ENCODE assay signal across 8 cellular contexts in genomic region chr17:75288359-75288758, GRCh38. TPM values are rescaled to one million over a fixed set of nuclear protein-coding genes. Genes with fewer than 3 reads are reported as not detected.
DNase-seq lines count a peak whose midpoint lies in the region; ATAC-seq, FAIRE-seq and TF ChIP-seq lines count a peak whose summit lies in the region.

No MANE protein-coding gene starts in this region.

- H3K9ac ChIP-seq in OCI-LY1 (ENCODE audit: low read length) (peak overlapping the region; percentile 69), H1 (replicated peaks in 1 of 4; ENCODE audit: extremely low read depth in 1 of 4, low read depth in 3 of 4, low read length in 3 of 4) (no peak overlapping the region; a peak in 1 of 7 replicates)

- H3K9me3 Mint-ChIP-seq in CD8-positive, alpha-beta T cell = no peaks in the 10 kb centered on the region

- 66% methylated on average over 2 of the region's 2 CpGs; no CpG with 5 or more reads in 1 of the 2 experiments for WGBS in H1 (ENCODE audit: extremely low coverage in 1 of 2, insufficient coverage in 1 of 2, insufficient read length in 1 of 2, insufficient replicate concordance in 2 of 2, low coverage in 1 of 2, low lambda C conversion rate in 2 of 2, missing lambda C conversion rate in 1 of 2), 2 experiments

- TF ChIP-seq CTCF in CD8-positive, alpha-beta T cell (IDR thresholded peaks at IDR 0.05) = no peak
- TF ChIP-seq CTCF in OCI-LY1 (IDR thresholded peaks at IDR 0.05; ENCODE audit: low read length) = no peak
- no peak for TF ChIP-seq CTCF in H1 (IDR thresholded peaks at IDR 0.05; ENCODE audit: control extremely low read depth in 1 of 3, insufficient read depth in 1 of 3, low read depth in 1 of 3, low read length in 3 of 3)
- no peak for TF ChIP-seq CTCF in osteoblast (IDR thresholded peaks at IDR 0.05; ENCODE audit: extremely low read depth, low read depth, low read length)

- H2AK5ac ChIP-seq in H1 (ENCODE audit: low read depth, low read length) = no peak overlapping the region

- no peak overlapping the region for H2BK12ac ChIP-seq in H1 (ENCODE audit: low read depth, low read length)

- TF ChIP-seq RAD21 in H1 (IDR thresholded peaks at IDR 0.05 in 1 of 2, conservative IDR thresholded peaks at IDR 0.05 in 1 of 2; ENCODE audit: low read depth in 2 of 2, low read length in 2 of 2) = no peak

- H2BK20ac ChIP-seq in H1 (ENCODE audit: low read length) = no peak overlapping the region

- TF ChIP-seq POLR2A in H1 (IDR thresholded peaks at IDR 0.05; ENCODE audit: control extremely low read depth in 1 of 2, low read depth in 2 of 2, low read length in 2 of 2) = no peak

- peak overlapping the region; percentile 97 for H3K27ac ChIP-seq in CD8-positive, alpha-beta T cell (ENCODE audit: low read depth, low read length)
- H3K27ac ChIP-seq in OCI-LY1 (ENCODE audit: low read depth, low read length, poor library complexity, severe bottlenecking) (peak overlapping the region; percentile 73), H1 (ENCODE audit: low read depth, low read length) (no peak overlapping the region), osteoblast (ENCODE audit: low read depth, low read length) (no peak overlapping the region)

- H4K8ac ChIP-seq in H1 (ENCODE audit: extremely low read depth, insufficient read depth, low read length) = no peak overlapping the region

- intact Hi-C loops in CD8-positive, alpha-beta T cell (cut with DNase I, micrococcal nuclease) = loop anchor here (2.0 to 5.0 kb wide), 3 partner anchors 228 to 379 kb away; partner anchors contain the start of genes LLGL2 (in 1 of the 2), RECQL5 (in 1 of the 2), SAP30BP (in 1 of the 2) and TSEN54 (in 1 of the 2)

- H3K14ac ChIP-seq in H1 (ENCODE audit: insufficient read length) = no peak overlapping the region

- no peak overlapping the region for H4K91ac ChIP-seq in H1 (replicated peaks; ENCODE audit: insufficient read length, low read length)

- peaks cover 16% of the 10 kb centered on the region for H3K4me1 ChIP-seq in CD8-positive, alpha-beta T cell (ENCODE audit: insufficient read depth, low read length)
- H3K4me1 ChIP-seq in OCI-LY1 (ENCODE audit: insufficient read depth, low read length, severe bottlenecking) = peaks cover 26% of the 10 kb centered on the region
- H3K4me1 ChIP-seq in H1 (replicated peaks in 1 of 4; ENCODE audit: control insufficient read depth in 3 of 4, insufficient read depth in 4 of 4, low read length in 3 of 4) = no peaks in the 10 kb centered on the region; a peak in 3 of 7 replicates
- no peaks in the 10 kb centered on the region for H3K4me1 ChIP-seq in osteoblast (ENCODE audit: insufficient read depth, low read length)

- peak overlapping the region; percentile 100 for H3K27ac Mint-ChIP-seq in CD8-positive, alpha-beta T cell

- H4K5ac ChIP-seq in H1 (ENCODE audit: insufficient read length, low read depth, low read length) = no peak overlapping the region

- no peak overlapping the region for H3K18ac ChIP-seq in H1 (ENCODE audit: extremely low read depth, low read length)

- peak overlapping the region; percentile 97 for H3K4me3 Mint-ChIP-seq in CD8-positive, alpha-beta T cell

- no peaks in the 10 kb centered on the region for H3F3A ChIP-seq in OCI-LY1 (ENCODE audit: insufficient read depth, low read length)

- no peak overlapping the region for H2AFZ ChIP-seq in OCI-LY1 (ENCODE audit: low read length)
- H2AFZ ChIP-seq in H1 (ENCODE audit: low read length) = no peak overlapping the region
- H2AFZ ChIP-seq in osteoblast (ENCODE audit: low read length) = no peak overlapping the region

- peak overlapping the region; percentile 77 for H3K4me3 ChIP-seq in CD8-positive, alpha-beta T cell (ENCODE audit: low read depth, low read length)
- H3K4me3 ChIP-seq in OCI-LY1 (ENCODE audit: low read depth, low read length, poor library complexity, severe bottlenecking) (peak overlapping the region; percentile 71), H1 (ENCODE audit: extremely low read depth in 1 of 4, insufficient read depth in 2 of 4, low read depth in 3 of 4, low read length in 4 of 4) (peak overlapping the region; percentile 77 to 94 (median 82); a peak in 6 of 8 replicates), osteoblast (ENCODE audit: insufficient read depth, low read length) (peak overlapping the region; percentile 84)

- no peak for ATAC-seq in CD8-positive, alpha-beta T cell

- no peak overlapping the region for H2BK15ac ChIP-seq in H1 (ENCODE audit: low read length)

- CTCF ChIA-PET in CD8-positive, alpha-beta T cell (lab: Charles Lee) = interaction anchor here (1.1 to 2.9 kb wide), 6 partner anchors 15 to 174 kb away, joined by 4 to 13 read pairs (median 8); partner anchors contain the start of gene GRB2
- CTCF ChIA-PET in H1 (lab: Charles Lee; ENCODE audit: partially characterized antibody) = interaction anchor here (0.9 to 1.7 kb wide), 9 partner anchors 10 to 228 kb away, joined by 3 to 9 read pairs (median 4); partner anchors contain the start of genes GGA3, MRPS7 and TSEN54

- no peak overlapping the region for H3K4ac ChIP-seq in H1 (replicated peaks; ENCODE audit: insufficient read length, low read depth, low read length)

- POLR2A ChIA-PET in CD8-positive, alpha-beta T cell (lab: Charles Lee) = interaction anchor here (0.9 to 3.7 kb wide), 10 partner anchors 8 to 379 kb away, joined by 3 to 70 read pairs (median 6); partner anchors contain the start of genes GGA3, GRB2, JPT1 and MIF4GD
- POLR2A ChIA-PET in H1 (lab: Charles Lee; ENCODE audit: partially characterized antibody) = interaction anchor here (1.1 to 2.4 kb wide), 5 partner anchors 10 to 105 kb away, joined by 3 to 12 read pairs (median 11); partner anchors contain the start of genes GGA3 and MRPS7

- peaks cover 31% of the 10 kb centered on the region for H3K36me3 Mint-ChIP-seq in CD8-positive, alpha-beta T cell

- no peak overlapping the region for H2BK5ac ChIP-seq in H1 (ENCODE audit: low read depth, low read length)

- TF ChIP-seq EP300 in H1 (IDR thresholded peaks at IDR 0.05; ENCODE audit: borderline replicate concordance in 1 of 2, low read depth in 2 of 2, low read length in 2 of 2) = no peak

- no peak for DNase-seq in CD8-positive, alpha-beta T cell
- DNase-seq in H1 (ENCODE audit: low read depth in 1 of 2, low spot score in 2 of 2) (no peak), osteoblast (ENCODE audit: insufficient read length, low spot score, missing footprints) (peak; percentile 73), AG08396 (ENCODE audit: low spot score) (no peak), nucleus accumbens (lab: John Stamatoyannopoulos, UW) (no peak), UCSD-AML1 (lab: John Stamatoyannopoulos, UW; ENCODE audit: unreplicated experiment) (no peak), NCI-H1105 (lab: John Stamatoyannopoulos, UW) (no peak)

- no peaks in the 10 kb centered on the region for H3K27me3 Mint-ChIP-seq in CD8-positive, alpha-beta T cell (ENCODE audit: low read depth)

- H3K23ac ChIP-seq in H1 (ENCODE audit: insufficient read length) = no peak overlapping the region

- peak overlapping the region; percentile 63 for H3K4me2 ChIP-seq in OCI-LY1 (ENCODE audit: low read length)
- H3K4me2 ChIP-seq in H1 (ENCODE audit: insufficient read depth in 1 of 2, low read depth in 2 of 2, low read length in 2 of 2) = peak overlapping the region; percentile 64 to 80
- H3K4me2 ChIP-seq in osteoblast (ENCODE audit: insufficient read depth, low read length) = peak overlapping the region; percentile 100

- FAIRE-seq in H1 (lab: Jason Lieb, UNC) = no peak

- H3K23me2 ChIP-seq in H1 (ENCODE audit: low read depth, low read length) = peaks cover 4% of the 10 kb centered on the region; the same call in 1 of the 2 replicates

- H3K79me1 ChIP-seq in H1 (ENCODE audit: low read depth, low read length) = no peaks in the 10 kb centered on the region; the same call in 1 of the 2 replicates

- no peaks in the 10 kb centered on the region for H4K20me1 ChIP-seq in OCI-LY1 (ENCODE audit: insufficient read depth, low read length)
- H4K20me1 ChIP-seq in H1 (replicated peaks in 1 of 2; ENCODE audit: control insufficient read depth in 1 of 2, insufficient read depth in 2 of 2, low read length in 2 of 2) = peaks cover 0 to 3% of the 10 kb centered on the region in 2 experiments
- no peaks in the 10 kb centered on the region for H4K20me1 ChIP-seq in osteoblast (ENCODE audit: insufficient read depth, low read length)

- H3K9me2 ChIP-seq in OCI-LY1 (ENCODE audit: low read depth, low read length) = no peaks in the 10 kb centered on the region

- no peaks in the 10 kb centered on the region for H3K27me3 ChIP-seq in CD8-positive, alpha-beta T cell (ENCODE audit: insufficient read depth, low read length)
- H3K27me3 ChIP-seq in OCI-LY1 (ENCODE audit: insufficient read depth, low read length) (no peaks in the 10 kb centered on the region), H1 (replicated peaks in 1 of 4; ENCODE audit: control insufficient read depth in 3 of 4, extremely low read depth in 1 of 4, insufficient read depth in 3 of 4, low read length in 3 of 4) (no peaks in the 10 kb centered on the region; a peak in 2 of 7 replicates), osteoblast (ENCODE audit: insufficient read depth, low read length) (no peaks in the 10 kb centered on the region)

- H3K56ac ChIP-seq in H1 (replicated peaks; ENCODE audit: insufficient read length, low read depth, low read length) = no peak overlapping the region

- no peaks in the 10 kb centered on the region for H3K9me3 ChIP-seq in CD8-positive, alpha-beta T cell (ENCODE audit: low read length)
- H3K9me3 ChIP-seq in OCI-LY1 (ENCODE audit: low read length) (no peaks in the 10 kb centered on the region), H1 (ENCODE audit: insufficient read depth in 2 of 2, low read depth in 1 of 2, low read length in 1 of 2) (no peaks in the 10 kb centered on the region), osteoblast (ENCODE audit: low read depth, low read length) (no peaks in the 10 kb centered on the region)

- peaks cover 16% of the 10 kb centered on the region for H3K4me1 Mint-ChIP-seq in CD8-positive, alpha-beta T cell (ENCODE audit: low read depth)

- peaks cover 10% of the 10 kb centered on the region for H3K36me3 ChIP-seq in CD8-positive, alpha-beta T cell (ENCODE audit: insufficient read depth, low read length)
- H3K36me3 ChIP-seq in OCI-LY1 (ENCODE audit: insufficient read depth, low read length) = peaks cover 39% of the 10 kb centered on the region
- peaks cover 3 to 8% (median 5%) of the 10 kb centered on the region in 4 experiments; a peak in 4 of 8 replicates for H3K36me3 ChIP-seq in H1 (ENCODE audit: control insufficient read depth in 2 of 4, insufficient read depth in 4 of 4, low read length in 3 of 4)
- no peaks in the 10 kb centered on the region for H3K36me3 ChIP-seq in osteoblast (ENCODE audit: insufficient read depth, low read length)

- H2BK120ac ChIP-seq in H1 (replicated peaks; ENCODE audit: low read depth, low read length) = no peak overlapping the region

- H3K79me2 ChIP-seq in OCI-LY1 (ENCODE audit: insufficient read depth, low read length) = peaks cover 9% of the 10 kb centered on the region
- H3K79me2 ChIP-seq in H1 (ENCODE audit: control insufficient read depth in 1 of 2, insufficient read depth in 2 of 2, low read length in 2 of 2) = 0 out of 4 replicates have a peak, but pooled peaks cover 0 to 2% of the 10 kb centered on the region in 2 experiments
- peaks cover 7% of the 10 kb centered on the region for H3K79me2 ChIP-seq in osteoblast (ENCODE audit: insufficient read depth, low read length)

RNA-seq across cellular contexts. Expression of gene SLC25A19, which starts 0.9 kb away (rescaled TPM):
- total RNA-seq in CD8-positive, alpha-beta T cell = 10 to 100 TPM; 14.4 to 14.8 TPM
- 28.6 and 33.3 TPM in 2 replicates for total RNA-seq in H1 (2021; fragmentation: NEBNext Ultra II Directional; extraction: Animal tissue kit (Norgen Biotek cat#: 25700))
- polyA plus RNA-seq in H1 (2011; rRNA removed) = 32.6 and 34.2 TPM in 2 replicates
- polyA plus RNA-seq in H1 (2011; cell fraction: cytosol; rRNA removed) = 28.9 TPM
- 28.4 TPM for polyA plus RNA-seq in H1 (2011; cell fraction: nucleus; rRNA removed)
- polyA plus RNA-seq in H1 (2012, experiment 1 of 2) = 18.5 to 29.1 TPM (median 25.6 TPM) in 4 replicates
- 29.7 TPM for polyA plus RNA-seq in H1 (2012, experiment 2 of 2)
- 26.5 TPM for polyA plus RNA-seq in H1 (2013, experiment 1 of 2)
- 25.1 TPM for polyA plus RNA-seq in H1 (2013, experiment 2 of 2)
- polyA minus RNA-seq in H1 (2011; rRNA and poly(A)+ RNA removed) = 19.6 and 21.1 TPM in 2 replicates
- 10.9 TPM for polyA minus RNA-seq in H1 (2011; cell fraction: cytosol; rRNA and poly(A)+ RNA removed)
- polyA minus RNA-seq in H1 (2011; cell fraction: nucleus; rRNA and poly(A)+ RNA removed) = 18.0 TPM
- 4.7 and 7.1 TPM in 2 replicates for total RNA-seq in osteoblast

RNA-seq across cellular contexts. Expression of gene MIF4GD, which starts 17.3 kb away (rescaled TPM):
- total RNA-seq in CD8-positive, alpha-beta T cell = 10 to 100 TPM; 30.9 to 32.7 TPM
- 16.1 and 17.5 TPM in 2 replicates for total RNA-seq in H1 (2021; fragmentation: NEBNext Ultra II Directional; extraction: Animal tissue kit (Norgen Biotek cat#: 25700))
- polyA plus RNA-seq in H1 (2011; rRNA removed) = 51.1 and 60.6 TPM in 2 replicates
- polyA plus RNA-seq in H1 (2011; cell fraction: cytosol; rRNA removed) = 50.3 TPM
- polyA plus RNA-seq in H1 (2011; cell fraction: nucleus; rRNA removed) = 38.8 TPM
- polyA plus RNA-seq in H1 (2012, experiment 1 of 2) = 18.3 to 30.8 TPM (median 24.5 TPM) in 4 replicates
- polyA plus RNA-seq in H1 (2012, experiment 2 of 2) = 29.7 TPM
- 18.4 TPM for polyA plus RNA-seq in H1 (2013, experiment 1 of 2)
- polyA plus RNA-seq in H1 (2013, experiment 2 of 2) = 18.0 TPM
- 29.5 and 38.8 TPM in 2 replicates for polyA minus RNA-seq in H1 (2011; rRNA and poly(A)+ RNA removed)
- 10.4 TPM for polyA minus RNA-seq in H1 (2011; cell fraction: cytosol; rRNA and poly(A)+ RNA removed)
- polyA minus RNA-seq in H1 (2011; cell fraction: nucleus; rRNA and poly(A)+ RNA removed) = 13.0 TPM
- 8.7 and 9.4 TPM in 2 replicates for total RNA-seq in osteoblast

RNA-seq across cellular contexts. Expression of gene MRPS7, which starts 26.7 kb away (rescaled TPM):
- 10 to 100 TPM; 42.0 to 43.9 TPM for total RNA-seq in CD8-positive, alpha-beta T cell
- total RNA-seq in H1 (2021; fragmentation: NEBNext Ultra II Directional; extraction: Animal tissue kit (Norgen Biotek cat#: 25700)) = 75.5 and 79.4 TPM in 2 replicates
- polyA plus RNA-seq in H1 (2011; rRNA removed) = 53.9 and 63.4 TPM in 2 replicates
- 88.1 TPM for polyA plus RNA-seq in H1 (2011; cell fraction: cytosol; rRNA removed)
- polyA plus RNA-seq in H1 (2011; cell fraction: nucleus; rRNA removed) = 48.6 TPM
- polyA plus RNA-seq in H1 (2012, experiment 1 of 2) = 85.8 to 103 TPM (median 95.2 TPM) in 4 replicates
- polyA plus RNA-seq in H1 (2012, experiment 2 of 2) = 53.8 TPM
- polyA plus RNA-seq in H1 (2013, experiment 1 of 2) = 58.9 TPM
- polyA plus RNA-seq in H1 (2013, experiment 2 of 2) = 58.5 TPM
- polyA minus RNA-seq in H1 (2011; rRNA and poly(A)+ RNA removed) = 60.9 and 63.9 TPM in 2 replicates
- 31.1 TPM for polyA minus RNA-seq in H1 (2011; cell fraction: cytosol; rRNA and poly(A)+ RNA removed)
- 38.1 TPM for polyA minus RNA-seq in H1 (2011; cell fraction: nucleus; rRNA and poly(A)+ RNA removed)
- 43.6 and 45.6 TPM in 2 replicates for total RNA-seq in osteoblast

RNA-seq across cellular contexts. Expression of gene GGA3, which starts 27.0 kb away (rescaled TPM):
- total RNA-seq in CD8-positive, alpha-beta T cell = 100 to 1,000 TPM; 103 to 107 TPM
- 54.2 and 60.0 TPM in 2 replicates for total RNA-seq in H1 (2021; fragmentation: NEBNext Ultra II Directional; extraction: Animal tissue kit (Norgen Biotek cat#: 25700))
- polyA plus RNA-seq in H1 (2011; rRNA removed) = 40.6 and 53.8 TPM in 2 replicates
- 33.2 TPM for polyA plus RNA-seq in H1 (2011; cell fraction: cytosol; rRNA removed)
- 198 TPM for polyA plus RNA-seq in H1 (2011; cell fraction: nucleus; rRNA removed)
- polyA plus RNA-seq in H1 (2012, experiment 1 of 2) = 46.1 to 56.0 TPM (median 51.1 TPM) in 4 replicates
- 34.9 TPM for polyA plus RNA-seq in H1 (2012, experiment 2 of 2)
- 29.5 TPM for polyA plus RNA-seq in H1 (2013, experiment 1 of 2)
- 29.5 TPM for polyA plus RNA-seq in H1 (2013, experiment 2 of 2)
- polyA minus RNA-seq in H1 (2011; rRNA and poly(A)+ RNA removed) = 68.7 and 69.3 TPM in 2 replicates
- 27.2 TPM for polyA minus RNA-seq in H1 (2011; cell fraction: cytosol; rRNA and poly(A)+ RNA removed)
- 63.3 TPM for polyA minus RNA-seq in H1 (2011; cell fraction: nucleus; rRNA and poly(A)+ RNA removed)
- total RNA-seq in osteoblast = 9.0 and 12.1 TPM in 2 replicates

Comparison
In these comparisons a context has a peak if more than half of its experiments do, and no peak if none do; other contexts are left out.
1. H3K27ac ChIP-seq: peak in CD8-positive, alpha-beta T cell (single experiment) and OCI-LY1 (single experiment); none in H1 (single experiment) and osteoblast (single experiment).
2. Peak in every context shown above with its lines, with median percentiles within 50 percentile points of each other: H3K4me3 ChIP-seq and H3K4me2 ChIP-seq.